Comparison of ENCODE assay signal across 8 cellular contexts in the genomic region with DNA sequence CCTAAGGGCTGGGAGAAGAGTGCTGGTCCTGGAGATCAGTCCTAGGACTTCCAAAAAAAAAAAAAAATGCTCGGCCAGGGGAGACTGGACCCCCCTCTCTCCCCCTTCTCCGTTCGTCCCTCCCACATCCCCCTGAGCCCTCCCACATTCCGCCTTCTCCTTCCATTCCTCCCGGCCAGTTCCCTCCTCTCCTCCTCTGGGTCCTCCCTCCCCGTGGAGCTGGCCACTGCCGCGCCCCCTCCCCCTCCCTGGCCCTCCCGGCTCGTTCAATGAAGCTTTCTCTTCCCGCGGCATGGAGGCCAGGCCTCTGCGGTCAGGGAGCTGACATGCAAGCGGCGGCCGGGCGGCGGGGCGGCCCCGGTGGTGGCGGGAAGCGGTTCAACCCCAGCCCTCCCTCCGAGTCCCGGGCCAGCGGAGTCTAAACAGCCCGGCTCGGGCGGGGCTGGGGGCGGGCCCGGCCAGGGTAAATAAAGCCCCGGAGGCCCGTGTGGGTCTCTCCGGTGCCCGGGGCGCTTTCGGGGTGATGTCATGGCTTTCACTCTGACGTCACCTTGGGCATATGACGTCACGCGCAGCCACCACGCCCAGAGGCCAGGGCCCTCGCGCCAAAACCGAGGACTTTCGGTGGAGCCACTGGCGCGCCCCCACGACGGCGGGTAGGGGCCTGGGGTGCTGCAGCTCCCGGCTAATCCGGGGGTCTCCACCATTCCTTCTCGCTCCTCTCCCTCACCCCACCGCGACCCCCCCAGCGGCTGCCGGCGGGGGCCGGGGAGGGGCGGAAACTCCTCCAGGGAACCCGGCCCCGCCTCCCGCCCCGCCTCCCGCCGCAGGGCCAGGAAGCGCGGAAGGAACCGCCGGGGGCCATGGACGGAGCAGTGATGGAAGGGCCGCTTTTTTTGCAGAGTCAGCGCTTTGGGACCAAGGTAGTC. TPM values are rescaled to one million over a fixed set of nuclear protein-coding genes. Genes with fewer than 3 reads are reported as not detected.
A peak's percentile ranks its signal among the peaks of the same experiment; 100 is the strongest.
DNase-seq lines count a peak whose midpoint lies in the region; ATAC-seq and TF ChIP-seq lines count a peak whose summit lies in the region.

A gene (plus strand): TSS at position 829 of the 929 bp plus-strand sequence. CDS start 35 bp downstream, at position 864.
A gene with protein sequence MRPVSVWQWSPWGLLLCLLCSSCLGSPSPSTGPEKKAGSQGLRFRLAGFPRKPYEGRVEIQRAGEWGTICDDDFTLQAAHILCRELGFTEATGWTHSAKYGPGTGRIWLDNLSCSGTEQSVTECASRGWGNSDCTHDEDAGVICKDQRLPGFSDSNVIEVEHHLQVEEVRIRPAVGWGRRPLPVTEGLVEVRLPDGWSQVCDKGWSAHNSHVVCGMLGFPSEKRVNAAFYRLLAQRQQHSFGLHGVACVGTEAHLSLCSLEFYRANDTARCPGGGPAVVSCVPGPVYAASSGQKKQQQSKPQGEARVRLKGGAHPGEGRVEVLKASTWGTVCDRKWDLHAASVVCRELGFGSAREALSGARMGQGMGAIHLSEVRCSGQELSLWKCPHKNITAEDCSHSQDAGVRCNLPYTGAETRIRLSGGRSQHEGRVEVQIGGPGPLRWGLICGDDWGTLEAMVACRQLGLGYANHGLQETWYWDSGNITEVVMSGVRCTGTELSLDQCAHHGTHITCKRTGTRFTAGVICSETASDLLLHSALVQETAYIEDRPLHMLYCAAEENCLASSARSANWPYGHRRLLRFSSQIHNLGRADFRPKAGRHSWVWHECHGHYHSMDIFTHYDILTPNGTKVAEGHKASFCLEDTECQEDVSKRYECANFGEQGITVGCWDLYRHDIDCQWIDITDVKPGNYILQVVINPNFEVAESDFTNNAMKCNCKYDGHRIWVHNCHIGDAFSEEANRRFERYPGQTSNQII (minus strand): TSS at position 51 of the 929 bp plus-strand sequence. CDS start 1,308 bp downstream, outside the sequence.

- peak within 1 kb of the TSS; percentile 97 for H3K27ac Mint-ChIP-seq in progenitor cell of endocrine pancreas

- ATAC-seq in GM21529 (IDR thresholded peaks at IDR 0.05; ENCODE audit: unreplicated experiment) (peak; percentile 46), heart right ventricle (peak; percentile 85 to 93 (median 90)), upper lobe of right lung (peak; percentile 88)

- H3K9me3 Mint-ChIP-seq in progenitor cell of endocrine pancreas (ENCODE audit: low read depth), result no peaks in the 10 kb centered on the region

- H3K9me3 ChIP-seq in adipocyte (ENCODE audit: control insufficient read depth, low read length) (no peaks in the 10 kb centered on the region), heart right ventricle (no peaks in the 10 kb centered on the region), upper lobe of right lung (no peaks in the 10 kb centered on the region)

- H3K27ac ChIP-seq in heart right ventricle (peak within 1 kb of the TSS; percentile 80 to 93 (median 90)), upper lobe of right lung (peak within 1 kb of the TSS; percentile 88)

- H3K27me3 ChIP-seq in adipocyte (replicated peaks; ENCODE audit: control insufficient read depth, insufficient read depth, low read length) (no peaks in the 10 kb centered on the region), heart right ventricle (peaks cover 0 to 11% (median 0%) of the 10 kb centered on the region in 7 donors), upper lobe of right lung (no peaks in the 10 kb centered on the region)

- WGBS in heart right ventricle, 2 donors, result 1% methylated on average over 70 to 73 of the region's 73 CpGs

- H3K4me1 ChIP-seq in adipocyte (ENCODE audit: control insufficient read depth, insufficient read depth, low read length) (peaks cover 29% of the 10 kb centered on the region), heart right ventricle (peaks cover 11 to 44% (median 21%) of the 10 kb centered on the region in 9 donors), upper lobe of right lung (peaks cover 18% of the 10 kb centered on the region)

- peaks cover 19% of the 10 kb centered on the region for H3K27me3 Mint-ChIP-seq in progenitor cell of endocrine pancreas

- H3K4me3 Mint-ChIP-seq in progenitor cell of endocrine pancreas (ENCODE audit: low read depth), result peak within 1 kb of the TSS; percentile 88

- TF ChIP-seq CTCF in heart right ventricle (IDR thresholded peaks at IDR 0.05) (no peak), progenitor cell of endocrine pancreas (IDR thresholded peaks at IDR 0.05; ENCODE audit: unreplicated experiment) (no peak), upper lobe of right lung (IDR thresholded peaks at IDR 0.05) (no peak)

- no peaks in the 10 kb centered on the region for H3K36me3 Mint-ChIP-seq in progenitor cell of endocrine pancreas (ENCODE audit: insufficient read depth)

- intact Hi-C loops in heart right ventricle (cut with DNase I) (loop anchor here in 2 of 10 donors (2.0 kb wide), 2 partner anchors 23 to 25 kb away; a partner anchor contains a TSS), upper lobe of right lung (cut with DNase I) (no loop called here)

- H3K4me3 ChIP-seq in adipocyte (ENCODE audit: low read length) (peak within 1 kb of the TSS; percentile 87), heart right ventricle (peak within 1 kb of the TSS; percentile 40 to 83 (median 76)), upper lobe of right lung (peak within 1 kb of the TSS; percentile 88)

- peaks cover 5% of the 10 kb centered on the region for H3K36me3 ChIP-seq in adipocyte (ENCODE audit: control insufficient read depth, insufficient read depth, low read length, severe bottlenecking)
- peaks cover 0 to 11% (median 0%) of the 10 kb centered on the region in 9 donors for H3K36me3 ChIP-seq in heart right ventricle
- H3K36me3 ChIP-seq in upper lobe of right lung, result no peaks in the 10 kb centered on the region

- peaks cover 18% of the 10 kb centered on the region for H3K4me1 Mint-ChIP-seq in progenitor cell of endocrine pancreas (ENCODE audit: low read depth)

- in situ Hi-C loops in KBM-7 (cut with MboI; ENCODE audit: low pct_unique_long_range_greater_than_20kb, low sequenced_read_pairs), result no loop called here

- H3K9ac ChIP-seq in adipocyte (ENCODE audit: low read length), result peak within 1 kb of the TSS; percentile 87

- peak; percentile 91 for DNase-seq in DMS53 (lab: John Stamatoyannopoulos, UW)
- DNase-seq in KBM-7, result peak; percentile 91
- DNase-seq in SW480 (ENCODE audit: low spot score), result peak; percentile 87
- peak; percentile 96 for DNase-seq in adipocyte (ENCODE audit: low read depth)
- DNase-seq in heart right ventricle, result peak; percentile 89 to 91
- DNase-seq in progenitor cell of endocrine pancreas (ENCODE audit: low spot score, unreplicated experiment), result peak; percentile 82
- DNase-seq in upper lobe of right lung, result peak; percentile 95

RNA-seq across cellular contexts. Expression of the first gene that starts in this region (rescaled TPM):
- total RNA-seq in heart right ventricle (1 to 10 TPM; 1.9 to 7.7 (median 3.5) TPM), progenitor cell of endocrine pancreas (18.5 and 20.9 TPM in 2 replicates), upper lobe of right lung (35.7 TPM)
- polyA plus RNA-seq in heart right ventricle, result 1 to 10 TPM; 3.1 to 5.9 TPM

RNA-seq across cellular contexts. Expression of the second gene that starts in this region (rescaled TPM):
- total RNA-seq in heart right ventricle, result 1 to 10 TPM; 1.2 to 9.2 (median 2.4) TPM
- polyA plus RNA-seq in heart right ventricle, result 1 to 10 TPM; 2.9 to 3.4 TPM
- 23.4 and 24.2 TPM in 2 replicates for total RNA-seq in progenitor cell of endocrine pancreas
- total RNA-seq in upper lobe of right lung, result 8.1 TPM

Comparison
In these comparisons a context has a peak if more than half of its experiments do, and no peak if none do; other contexts are left out.
1. Peak in every context shown above with its lines: DNase-seq, ATAC-seq, H3K4me3 ChIP-seq and H3K27ac ChIP-seq.